19 cellular contexts compared by ENCODE assay signal in genomic region chr14:37443461-37443860, GRCh38.
DNase-seq lines count a peak whose midpoint lies in the region; ATAC-seq and TF ChIP-seq lines count a peak whose summit lies in the region.
"Had no signal": no experiment of that assay in that cellular context is flagged by ENCODE, and none has a peak within 500 bp of the region (broad histone marks: within the 10 kb centered on the region; RNA-seq: fewer than 3 reads in every experiment).

No MANE protein-coding gene starts in this region.

- peak; percentile 15 for DNase-seq in AG08395 (ENCODE audit: low spot score)
- DNase-seq in GM04504 (ENCODE audit: low read depth), result peak; percentile 52
- peak; percentile 60 for DNase-seq in astrocyte of the cerebellum (ENCODE audit: low read depth)
- peak; percentile 48 for DNase-seq in fibroblast of the aortic adventitia (ENCODE audit: low read depth)
- no peak for DNase-seq in NCI-H1417 (lab: John Stamatoyannopoulos, UW)
- DNase-seq: AML-193, DMS 273 treated with DMSO at 0.1 percent for 48 hours, GF-D8, KG1, NCI-H187, NCI-H2107, NCI-H2227 treated with DMSO at 0.1 percent for 48 hours, NCI-H510A treated with DMSO at 0.1 percent for 48 hours, NCI-H774, SHP77, SK-N-SH had no signal

- TF ChIP-seq CTCF in astrocyte of the cerebellum (IDR thresholded peaks at IDR 0.05; ENCODE audit: low read depth, low read length, missing control alignments) (no peak), fibroblast of the aortic adventitia (IDR thresholded peaks at IDR 0.05; ENCODE audit: insufficient read depth, low read length) (no peak)

- in situ Hi-C loops in astrocyte of the cerebellum (cut with HindIII; ENCODE audit: low sequenced_read_pairs), result no loop called here

- ATAC-seq in GM21515 (IDR thresholded peaks at IDR 0.05; ENCODE audit: unreplicated experiment) (no peak), GM21367 (IDR thresholded peaks at IDR 0.05; ENCODE audit: unreplicated experiment) (no peak), GM21528 (IDR thresholded peaks at IDR 0.05; ENCODE audit: low FRiP score, unreplicated experiment) (no peak)

- no peak overlapping the region for H3K4me3 ChIP-seq in astrocyte of the cerebellum (ENCODE audit: low read depth, low read length)
- H3K4me3 ChIP-seq in fibroblast of the aortic adventitia (ENCODE audit: low read depth, low read length), result no peak overlapping the region

Comparison
In these comparisons a context has a peak if more than half of its experiments do, and no peak if none do; other contexts are left out.
1. DNase-seq: peak in AG08395 (single experiment), GM04504 (single experiment), astrocyte of the cerebellum (single experiment) and fibroblast of the aortic adventitia (single experiment); none in NCI-H1417 (0 of 3).